8 cellular contexts compared by ENCODE assay signal in genomic region chr19:18097993-18098890, GRCh38. TPM values are rescaled to one million over a fixed set of nuclear protein-coding genes. Genes with fewer than 3 reads are reported as not detected.
DNase-seq lines count a peak whose midpoint lies in the region; ATAC-seq and TF ChIP-seq lines count a peak whose summit lies in the region.

No MANE protein-coding gene starts in this region.

- H3K36me3 Mint-ChIP-seq in osteocyte (ENCODE audit: unreplicated experiment): no peaks in the 10 kb centered on the region

- H3K9me3 ChIP-seq in MM.1S (replicated peaks; ENCODE audit: insufficient read depth, low read length) (no peaks in the 10 kb centered on the region), thyroid gland (no peaks in the 10 kb centered on the region)

- H3K4me3 ChIP-seq in GM12864 (ENCODE audit: low read depth, low read length) (peak overlapping the region; percentile 72), MM.1S (ENCODE audit: low read length) (peak overlapping the region; percentile 60), coronary artery (peak overlapping the region; percentile 64), thyroid gland (replicated peaks in 1 of 3) (peak overlapping the region in 1 of 3 donors; percentile 28)

- H3K27me3 ChIP-seq in MM.1S (replicated peaks; ENCODE audit: insufficient read depth, low read length) (peaks cover 20% of the 10 kb centered on the region), thyroid gland (no peaks in the 10 kb centered on the region)

- H3K9me2 ChIP-seq in MM.1S (replicated peaks; ENCODE audit: insufficient read depth, low read length): no peaks in the 10 kb centered on the region

- peaks cover 22% of the 10 kb centered on the region for H3K4me1 Mint-ChIP-seq in osteocyte (ENCODE audit: unreplicated experiment)

- no peaks in the 10 kb centered on the region for H4K20me1 ChIP-seq in MM.1S (ENCODE audit: insufficient read depth, low read length)

- peaks cover 13% of the 10 kb centered on the region for H3K4me1 ChIP-seq in MM.1S (ENCODE audit: low read length)
- H3K4me1 ChIP-seq in thyroid gland: peaks cover 7 to 18% of the 10 kb centered on the region in 2 donors

- H3K9me3 Mint-ChIP-seq in osteocyte (ENCODE audit: unreplicated experiment): no peaks in the 10 kb centered on the region

- H3K27ac Mint-ChIP-seq in osteocyte (ENCODE audit: unreplicated experiment): no peak overlapping the region

- no peak for DNase-seq in GM12864 (ENCODE audit: low read depth)
- DNase-seq in MM.1S: no peak
- no peak for DNase-seq in coronary artery (ENCODE audit: low spot score)
- no peak for DNase-seq in osteocyte (ENCODE audit: extremely low spot score, unreplicated experiment)
- DNase-seq in hippocampal formation (lab: John Stamatoyannopoulos, UW): no peak
- DNase-seq in GM19238 (ENCODE audit: insufficient read length, low spot score): no peak
- no peak for DNase-seq in thyroid gland
- DNase-seq in left lobe of liver (ENCODE audit: low spot score): no peak

- peaks cover 27% of the 10 kb centered on the region for H3K27me3 Mint-ChIP-seq in osteocyte (ENCODE audit: unreplicated experiment)

- ATAC-seq in left lobe of liver: no peak

- no peaks in the 10 kb centered on the region for H3K36me3 ChIP-seq in MM.1S (replicated peaks; ENCODE audit: insufficient read depth, low read length)
- H3K36me3 ChIP-seq in thyroid gland: no peaks in the 10 kb centered on the region

- H3K27ac ChIP-seq in MM.1S (ENCODE audit: low read length): no peak overlapping the region
- peak overlapping the region; percentile 13 to 56 for H3K27ac ChIP-seq in coronary artery
- H3K27ac ChIP-seq in thyroid gland: no peak overlapping the region

- H3K79me2 ChIP-seq in MM.1S (ENCODE audit: low read length): no peaks in the 10 kb centered on the region

- peak overlapping the region; percentile 97 for H3K4me2 ChIP-seq in MM.1S (ENCODE audit: low read depth, low read length)

- no peak for TF ChIP-seq CTCF in GM12864 (IDR thresholded peaks at IDR 0.05; ENCODE audit: low read depth, low read length, missing control alignments)
- TF ChIP-seq CTCF in MM.1S (IDR thresholded peaks at IDR 0.05; ENCODE audit: low read length): no peak
- no peak for TF ChIP-seq CTCF in coronary artery (IDR thresholded peaks at IDR 0.05)
- TF ChIP-seq CTCF in osteocyte (IDR thresholded peaks at IDR 0.05): no peak
- TF ChIP-seq CTCF in thyroid gland (IDR thresholded peaks at IDR 0.05): no peak

- H2AFZ ChIP-seq in MM.1S (ENCODE audit: low read length): peak overlapping the region; percentile 72

- peaks cover 5% of the 10 kb centered on the region for H3F3A ChIP-seq in MM.1S (ENCODE audit: insufficient read depth, low read length)

- intact Hi-C loops in thyroid gland (cut with DNase I): no loop called here

- WGBS in thyroid gland, 2 donors: 34 to 39% methylated on average over 21 to 22 of the region's 22 CpGs

- no peak for TF ChIP-seq POLR2A in thyroid gland (IDR thresholded peaks at IDR 0.05)

- peak overlapping the region; percentile 36; the same call in 1 of the 2 replicates for H3K9ac ChIP-seq in MM.1S (ENCODE audit: low read length)

- H3K4me3 Mint-ChIP-seq in osteocyte (ENCODE audit: unreplicated experiment): peak overlapping the region; percentile 57

RNA-seq across cellular contexts. Expression of gene MAST3, which starts 0.7 kb away (rescaled TPM):
- total RNA-seq in osteocyte (7.6 and 8.0 TPM in 2 replicates), thyroid gland (1 to 10 TPM; 4.8 to 5.6 (median 5.0) TPM), left lobe of liver (18.4 TPM)

RNA-seq across cellular contexts. Expression of gene IL12RB1, which starts 11.5 kb away (rescaled TPM):
- total RNA-seq in osteocyte (0.50 and 0.51 TPM in 2 replicates), thyroid gland (1 to 10 TPM in 1 of 4 donors, under 1 TPM in 1, not detected in 2; 0.93 to 1.1 TPM), left lobe of liver (0.25 TPM)

RNA-seq across cellular contexts. Expression of gene PIK3R2, which starts 54.7 kb away (rescaled TPM):
- total RNA-seq in osteocyte (67.2 and 68.1 TPM in 2 replicates), thyroid gland (10 to 100 TPM; 14.4 to 33.0 (median 19.8) TPM), left lobe of liver (14.8 TPM)

Comparison
In these comparisons a context has a peak if more than half of its experiments do, and no peak if none do; other contexts are left out.
1. H3K27ac ChIP-seq: peak in coronary artery (2 of 2); none in MM.1S (single experiment) and thyroid gland (0 of 3).